Comparison of ENCODE assay signal across 8 cellular contexts in the genomic region with DNA sequence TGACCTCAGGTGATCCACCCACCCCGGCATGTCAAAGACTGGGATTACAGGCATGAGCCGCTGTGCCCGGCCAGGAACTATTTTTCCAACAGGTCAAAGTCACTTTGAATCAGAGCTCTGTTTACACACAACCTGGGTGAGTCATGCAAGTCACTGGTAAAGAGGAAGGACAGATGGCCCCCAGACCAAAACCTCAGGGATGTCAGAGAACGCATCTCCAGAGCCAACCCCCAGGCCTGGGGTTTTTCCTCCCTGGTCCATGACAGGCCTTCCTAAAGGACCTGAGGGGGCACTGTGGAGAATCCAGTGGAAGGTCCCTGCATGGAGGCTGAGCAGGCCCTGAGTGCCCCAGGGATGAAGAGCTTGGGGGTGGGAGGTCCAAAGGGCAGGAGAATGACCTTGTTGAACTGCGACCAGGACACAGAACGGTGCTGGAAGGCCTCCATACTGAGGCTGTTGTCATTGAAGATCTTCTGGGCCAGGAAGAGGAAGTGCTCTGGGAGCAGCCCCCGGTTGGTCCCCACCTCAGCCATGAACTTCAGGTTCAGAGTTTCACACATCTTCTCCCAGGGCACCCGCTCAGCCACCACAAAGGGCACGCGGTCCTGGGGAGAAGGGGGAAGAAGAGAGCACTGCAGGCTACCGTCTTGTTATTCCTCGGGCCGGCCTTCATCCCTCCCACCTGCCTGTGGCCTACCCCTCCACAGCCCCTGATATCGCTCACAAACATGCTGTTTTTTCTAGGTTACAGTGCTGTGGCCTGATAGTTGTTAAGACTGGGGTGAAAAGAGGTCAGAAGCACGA. TPM values are rescaled to one million over a fixed set of nuclear protein-coding genes. Genes with fewer than 3 reads are reported as not detected.
DNase-seq lines count a peak whose midpoint lies in the region; ATAC-seq and TF ChIP-seq lines count a peak whose summit lies in the region.

No MANE protein-coding gene starts in this region.

- H3K4me1 ChIP-seq in CD8-positive, alpha-beta memory T cell (ENCODE audit: insufficient read depth, low read length), result peaks cover 11% of the 10 kb centered on the region
- H3K4me1 ChIP-seq in body of pancreas, result peaks cover 8% of the 10 kb centered on the region

- TF ChIP-seq POLR2A in body of pancreas (IDR thresholded peaks at IDR 0.05), result no peak

- no peaks in the 10 kb centered on the region for H3K27me3 Mint-ChIP-seq in CD8-positive, alpha-beta memory T cell
- no peaks in the 10 kb centered on the region for H3K27me3 Mint-ChIP-seq in naive thymus-derived CD8-positive, alpha-beta T cell

- no peaks in the 10 kb centered on the region for H3K9me3 Mint-ChIP-seq in CD8-positive, alpha-beta memory T cell
- no peaks in the 10 kb centered on the region for H3K9me3 Mint-ChIP-seq in naive thymus-derived CD8-positive, alpha-beta T cell

- H3K27ac Mint-ChIP-seq in CD8-positive, alpha-beta memory T cell, result peak overlapping the region; percentile 43 to 94 (median 86)
- peak overlapping the region; percentile 79 to 93 (median 87) for H3K27ac Mint-ChIP-seq in naive thymus-derived CD8-positive, alpha-beta T cell

- no peaks in the 10 kb centered on the region for H3K27me3 ChIP-seq in CD8-positive, alpha-beta memory T cell (ENCODE audit: insufficient read depth, low read length, poor library complexity, severe bottlenecking)
- no peaks in the 10 kb centered on the region for H3K27me3 ChIP-seq in body of pancreas

- no peak for TF ChIP-seq CTCF in body of pancreas (IDR thresholded peaks at IDR 0.05)

- intact Hi-C loops in body of pancreas (cut with DNase I), result no loop called here

- H3K27ac ChIP-seq in CD8-positive, alpha-beta memory T cell (ENCODE audit: low read depth, low read length), result peak overlapping the region; percentile 12
- peak overlapping the region in 1 of 4 donors; percentile 18 for H3K27ac ChIP-seq in body of pancreas

- peaks cover 4 to 83% (median 8%) of the 10 kb centered on the region in 3 donors for H3K36me3 Mint-ChIP-seq in CD8-positive, alpha-beta memory T cell
- H3K36me3 Mint-ChIP-seq in naive thymus-derived CD8-positive, alpha-beta T cell, result peaks cover 0 to 87% (median 9%) of the 10 kb centered on the region in 3 donors

- POLR2A ChIA-PET in CD8-positive, alpha-beta memory T cell (lab: Charles Lee), result interaction anchor here (0.8 kb wide), 2 partner anchors 10 to 414 kb away, joined by 3 to 5 read pairs; a partner anchor contains a TSS
- POLR2A ChIA-PET in naive thymus-derived CD8-positive, alpha-beta T cell (lab: Charles Lee), result interaction anchor here (0.6 to 16.7 kb wide), 6 partner anchors 3 to 369 kb away, joined by 3 to 559 read pairs (median 4); a partner anchor contains a TSS

- ATAC-seq in body of pancreas, result peak; percentile 9
- peak; percentile 23 to 46 for ATAC-seq in naive thymus-derived CD8-positive, alpha-beta T cell
- no peak for ATAC-seq in GM21737 (IDR thresholded peaks at IDR 0.05; ENCODE audit: unreplicated experiment)
- ATAC-seq in HG02610 (IDR thresholded peaks at IDR 0.05; ENCODE audit: unreplicated experiment), result no peak
- no peak for ATAC-seq in GM19455 (IDR thresholded peaks at IDR 0.05; ENCODE audit: unreplicated experiment)

- H3K4me3 ChIP-seq in CD8-positive, alpha-beta memory T cell (ENCODE audit: low read length), result no peak overlapping the region
- no peak overlapping the region for H3K4me3 ChIP-seq in body of pancreas

- H3K9me3 ChIP-seq in CD8-positive, alpha-beta memory T cell (ENCODE audit: low read length), result no peaks in the 10 kb centered on the region
- H3K9me3 ChIP-seq in body of pancreas, result no peaks in the 10 kb centered on the region

- DNase-seq in CD8-positive, alpha-beta memory T cell, result no peak
- peak; percentile 74 for DNase-seq in KBM-7
- peak in 2 of 4 donors; percentile 35 to 52 for DNase-seq in body of pancreas
- DNase-seq in naive thymus-derived CD8-positive, alpha-beta T cell, result peak in 1 of 10 donors; percentile 62
- DNase-seq in C1 segment of cervical spinal cord (lab: John Stamatoyannopoulos, UW), result no peak

- H3K4me1 Mint-ChIP-seq in CD8-positive, alpha-beta memory T cell, result peaks cover 14 to 39% (median 23%) of the 10 kb centered on the region in 3 donors
- peaks cover 13 to 74% (median 65%) of the 10 kb centered on the region in 4 donors for H3K4me1 Mint-ChIP-seq in naive thymus-derived CD8-positive, alpha-beta T cell

- CTCF ChIA-PET in CD8-positive, alpha-beta memory T cell (lab: Charles Lee), result interaction anchor here (1.5 to 10.8 kb wide), 3 partner anchors 9 to 10 kb away, joined by 3 to 195 read pairs (median 8); a partner anchor contains a TSS

- 65 to 84% methylated on average over 11 to 15 of the region's 15 CpGs for WGBS in body of pancreas, 2 donors

- H3K36me3 ChIP-seq in CD8-positive, alpha-beta memory T cell (ENCODE audit: insufficient read depth, low read length), result peaks cover 64% of the 10 kb centered on the region
- peaks cover 0 to 13% of the 10 kb centered on the region in 2 donors for H3K36me3 ChIP-seq in body of pancreas (replicated peaks in 1 of 2; ENCODE audit: insufficient read depth in 1 of 2, low read depth in 2 of 2)

- peak overlapping the region in 3 of 7 donors; percentile 2 to 48 (median 35) for H3K4me3 Mint-ChIP-seq in CD8-positive, alpha-beta memory T cell
- H3K4me3 Mint-ChIP-seq in naive thymus-derived CD8-positive, alpha-beta T cell, result peak overlapping the region in 7 of 10 donors; percentile 29 to 53 (median 41)

- in situ Hi-C loops in KBM-7 (cut with MboI; ENCODE audit: low pct_unique_long_range_greater_than_20kb, low sequenced_read_pairs), result loop anchor here (10.0 kb wide), 1 partner anchor 87 kb away; a partner anchor contains a TSS

RNA-seq across cellular contexts. Expression of a gene that starts 9.1 kb away (rescaled TPM):
- total RNA-seq in CD8-positive, alpha-beta memory T cell, result 100 to 1,000 TPM; 262 to 265 TPM
- polyA plus RNA-seq in CD8-positive, alpha-beta memory T cell, result 82.8 TPM
- total RNA-seq in body of pancreas, result 10 to 100 TPM; 52.7 to 82.4 TPM
- 100 to 1,000 TPM; 298 to 316 TPM for total RNA-seq in naive thymus-derived CD8-positive, alpha-beta T cell
- polyA plus RNA-seq in naive thymus-derived CD8-positive, alpha-beta T cell, result 10 to 100 TPM; 80.2 to 97.1 (median 80.5) TPM

RNA-seq across cellular contexts. Expression of a gene that starts 13.2 kb away (rescaled TPM):
- 10 to 100 TPM; 37.7 to 40.1 TPM for total RNA-seq in CD8-positive, alpha-beta memory T cell
- polyA plus RNA-seq in CD8-positive, alpha-beta memory T cell, result 1.6 TPM
- 1 to 10 TPM; 4.0 to 7.3 TPM for total RNA-seq in body of pancreas
- 10 to 100 TPM; 16.0 to 19.2 TPM for total RNA-seq in naive thymus-derived CD8-positive, alpha-beta T cell
- polyA plus RNA-seq in naive thymus-derived CD8-positive, alpha-beta T cell, result 1 to 10 TPM; 1.2 to 4.0 (median 1.3) TPM

RNA-seq across cellular contexts. Expression of a gene that starts 23.5 kb away (rescaled TPM):
- 10 to 100 TPM; 50.5 to 50.9 TPM for total RNA-seq in CD8-positive, alpha-beta memory T cell
- 3.8 TPM for polyA plus RNA-seq in CD8-positive, alpha-beta memory T cell
- total RNA-seq in body of pancreas, result 1 to 10 TPM; 2.3 to 5.2 TPM
- 10 to 100 TPM; 27.8 to 29.5 TPM for total RNA-seq in naive thymus-derived CD8-positive, alpha-beta T cell
- polyA plus RNA-seq in naive thymus-derived CD8-positive, alpha-beta T cell, result 1 to 10 TPM; 2.6 to 5.5 (median 4.1) TPM

RNA-seq across cellular contexts. Expression of a gene that starts 26.2 kb away (rescaled TPM):
- 1 to 10 TPM; 2.3 to 2.5 TPM for total RNA-seq in CD8-positive, alpha-beta memory T cell
- 0.29 TPM for polyA plus RNA-seq in CD8-positive, alpha-beta memory T cell
- 100 to 1,000 TPM in 1 of 2 donors, 10 to 100 TPM in 1; 61.2 to 162 TPM for total RNA-seq in body of pancreas
- total RNA-seq in naive thymus-derived CD8-positive, alpha-beta T cell, result 1 to 10 TPM; 4.9 to 6.0 TPM
- polyA plus RNA-seq in naive thymus-derived CD8-positive, alpha-beta T cell, result under 1 TPM in 2 of 3 donors, not detected in 1; 0.51 to 0.52 TPM

RNA-seq across cellular contexts. Expression of a gene that starts 45.3 kb away (rescaled TPM):
- not detected for total RNA-seq in CD8-positive, alpha-beta memory T cell
- not detected for polyA plus RNA-seq in CD8-positive, alpha-beta memory T cell
- total RNA-seq in body of pancreas, result not detected
- not detected for total RNA-seq in naive thymus-derived CD8-positive, alpha-beta T cell
- polyA plus RNA-seq in naive thymus-derived CD8-positive, alpha-beta T cell, result not detected

Comparison
In these comparisons a context has a peak if more than half of its experiments do, and no peak if none do; other contexts are left out.
1. ATAC-seq: peak in body of pancreas (single experiment) and naive thymus-derived CD8-positive, alpha-beta T cell (2 of 2); none in GM21737 (single experiment), HG02610 (single experiment) and GM19455 (single experiment).
2. RNA of a gene that starts 23.5 kb away (total RNA-seq): 50.5 to 50.9 TPM in CD8-positive, alpha-beta memory T cell and 27.8 to 29.5 TPM in naive thymus-derived CD8-positive, alpha-beta T cell; 2.3 to 5.2 TPM in body of pancreas; every median in the first group is over 4 times any median in the second.